In the genomic region with DNA sequence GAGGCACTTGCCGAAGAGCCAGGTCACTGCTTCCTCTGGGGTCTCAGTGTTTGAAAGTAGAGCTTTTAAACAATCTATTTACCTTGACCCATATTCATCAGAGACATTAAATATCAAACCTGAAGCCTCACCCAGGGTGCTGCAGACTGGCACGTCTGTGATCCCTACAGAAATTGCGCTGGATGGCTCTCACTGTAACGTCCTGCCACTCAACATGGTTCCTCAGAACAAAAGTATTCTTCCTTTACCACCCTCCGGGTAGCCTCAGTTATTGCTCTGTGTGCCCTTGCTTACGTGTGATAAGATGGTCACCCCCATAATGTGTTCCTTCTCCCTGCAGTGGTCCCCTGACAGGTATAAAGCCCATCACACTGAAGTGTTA, we compare ENCODE assay signal across 15 cellular contexts.
DNase-seq lines count a peak whose midpoint lies in the region; ATAC-seq, FAIRE-seq and TF ChIP-seq lines count a peak whose summit lies in the region.
"Had no signal": no experiment of that assay in that cellular context is flagged by ENCODE, and none has a peak within 500 bp of the region (broad histone marks: within the 10 kb centered on the region; RNA-seq: fewer than 3 reads in every experiment).

No MANE protein-coding gene starts in this region.

- peaks cover 5 to 15% of the 10 kb centered on the region in 2 donors for H3K36me3 Mint-ChIP-seq in stimulated activated naive B cell treated with anti-CD40 and anti-IgM and Interleukin-4, amounts not matched to agents 10 μg/mL and 1 μg/mL and 100 μg/mL, for 72 hours
- H3K36me3 Mint-ChIP-seq: activated naive CD4-positive, alpha-beta T cell treated with anti-CD3 and anti-CD28 coated beads, Interleukin-2, amount 50 U/mL, for 24 hours had no signal

- TF ChIP-seq EP300 in SK-N-SH (IDR thresholded peaks at IDR 0.05; ENCODE audit: borderline replicate concordance in 1 of 2, low read depth in 1 of 2, low read length in 1 of 2), result no peak
- TF ChIP-seq EP300 in esophagus muscularis mucosa (IDR thresholded peaks at IDR 0.05), result no peak

- DNase-seq in SK-N-SH (no peak), esophagus muscularis mucosa (ENCODE audit: extremely low spot score) (no peak), NCI-H187 treated with DMSO at 0.1 percent for 48 hours (lab: John Stamatoyannopoulos, UW) (no peak), HTR-8/SVneo (ENCODE audit: insufficient read length, low spot score) (no peak)
- no peak for DNase-seq in stimulated activated naive B cell treated with anti-CD40 and anti-IgM and Interleukin-4, amounts not matched to agents 10 μg/mL and 1 μg/mL and 100 μg/mL, for 72 hours
- DNase-seq: 8988T; activated CD4-positive, alpha-beta T cell treated with anti-CD3 and anti-CD28 coated beads, Interleukin-2, amount 50 U/mL, for 1 hour; Caco-2; NCI-H187; thyroid gland had no signal

- FAIRE-seq in HTR-8/SVneo (lab: Jason Lieb, UNC), result no peak
- FAIRE-seq: colon had no signal

- no peak for TF ChIP-seq POLR2A in esophagus muscularis mucosa (IDR thresholded peaks at IDR 0.05; ENCODE audit: low read depth)

- CTCF ChIA-PET in SK-N-SH (lab: Yijun Ruan, JAX), result no interaction called here

- H3K36me3 ChIP-seq in SK-N-SH (replicated peaks in 1 of 2; ENCODE audit: control insufficient read depth in 1 of 2, insufficient read depth in 2 of 2, low read length in 1 of 2) (no peaks in the 10 kb centered on the region), Loucy (ENCODE audit: insufficient read depth, low read length) (no peaks in the 10 kb centered on the region), esophagus muscularis mucosa (no peaks in the 10 kb centered on the region)
- H3K36me3 ChIP-seq: thyroid gland had no signal

- H3K9me3 Mint-ChIP-seq in stimulated activated naive B cell treated with anti-CD40 and anti-IgM and Interleukin-4, amounts not matched to agents 10 μg/mL and 1 μg/mL and 100 μg/mL, for 72 hours, result peaks cover 0 to 3% of the 10 kb centered on the region in 2 donors
- H3K9me3 Mint-ChIP-seq: activated naive CD4-positive, alpha-beta T cell treated with anti-CD3 and anti-CD28 coated beads, Interleukin-2, amount 50 U/mL, for 24 hours had no signal

- H4K20me1 ChIP-seq in SK-N-SH (ENCODE audit: insufficient read depth), result no peaks in the 10 kb centered on the region
- H4K20me1 ChIP-seq in Loucy (ENCODE audit: insufficient read depth, low read length, poor library complexity, severe bottlenecking), result no peaks in the 10 kb centered on the region

- peak overlapping the region; percentile 22; the same call in 1 of the 2 replicates for H3K4me2 ChIP-seq in SK-N-SH
- no peak overlapping the region for H3K4me2 ChIP-seq in Loucy (ENCODE audit: low read depth, low read length, poor library complexity, severe bottlenecking)

- WGBS in SK-N-SH (ENCODE audit: low lambda C conversion rate), result 100% methylated on average over 6 of the region's 6 CpGs
- WGBS in esophagus muscularis mucosa, result 85% methylated on average over 6 of the region's 6 CpGs

- TF ChIP-seq CTCF in SK-N-SH (IDR thresholded peaks at IDR 0.05) (no peak), Loucy (conservative IDR thresholded peaks at IDR 0.05; ENCODE audit: low read length) (no peak), esophagus muscularis mucosa (IDR thresholded peaks at IDR 0.05) (no peak)

- H3K4me1 ChIP-seq in SK-N-SH (ENCODE audit: control insufficient read depth in 1 of 2, insufficient read depth in 2 of 2, low read depth in 1 of 2, low read length in 1 of 2) (peaks cover 3 to 7% of the 10 kb centered on the region in 2 experiments; a peak in 3 of 4 replicates), Loucy (ENCODE audit: insufficient read depth, low read length, poor library complexity, severe bottlenecking) (peaks cover 51% of the 10 kb centered on the region), esophagus muscularis mucosa (peaks cover 16 to 28% (median 25%) of the 10 kb centered on the region in 4 donors)
- H3K4me1 ChIP-seq: Caco-2, thyroid gland had no signal

- POLR2A ChIA-PET in SK-N-SH (lab: Yijun Ruan, JAX), result no interaction called here

- ATAC-seq in SK-N-SH treated with all-trans-retinoic acid at 6 μM for 48 hours (no peak; the same call in 2 of the 3 replicates), GM18517 (IDR thresholded peaks at IDR 0.05; ENCODE audit: unreplicated experiment) (no peak)
- no peak for ATAC-seq in stimulated activated naive B cell treated with anti-CD40 and anti-IgM and Interleukin-4, amounts not matched to agents 10 μg/mL and 1 μg/mL and 100 μg/mL, for 72 hours (replicated peaks)

- H3K27ac ChIP-seq in SK-N-SH (ENCODE audit: low read depth in 2 of 2, low read length in 1 of 2) (peak overlapping the region; percentile 39 to 73; a peak in 3 of 4 replicates), esophagus muscularis mucosa (replicated peaks in 1 of 4) (peak overlapping the region; percentile 62 to 75 (median 66))
- H3K27ac ChIP-seq: thyroid gland had no signal

- no peak overlapping the region for H3K9ac ChIP-seq in SK-N-SH
- no peak overlapping the region for H3K9ac ChIP-seq in Loucy (ENCODE audit: low read depth, low read length, poor library complexity, severe bottlenecking)

- H3K9me2 ChIP-seq in SK-N-SH, result no peaks in the 10 kb centered on the region
- no peaks in the 10 kb centered on the region for H3K9me2 ChIP-seq in Loucy (replicated peaks; ENCODE audit: low read depth, low read length)

- H3K27me3 Mint-ChIP-seq in stimulated activated naive B cell treated with anti-CD40 and anti-IgM and Interleukin-4, amounts not matched to agents 10 μg/mL and 1 μg/mL and 100 μg/mL, for 72 hours, result no peaks in the 10 kb centered on the region
- H3K27me3 Mint-ChIP-seq: activated naive CD4-positive, alpha-beta T cell treated with anti-CD3 and anti-CD28 coated beads, Interleukin-2, amount 50 U/mL, for 24 hours had no signal

- H3K4me3 Mint-ChIP-seq in stimulated activated naive B cell treated with anti-CD40 and anti-IgM and Interleukin-4, amounts not matched to agents 10 μg/mL and 1 μg/mL and 100 μg/mL, for 72 hours, result peak overlapping the region in 1 of 2 donors; percentile 30
- H3K4me3 Mint-ChIP-seq: activated naive CD4-positive, alpha-beta T cell treated with anti-CD3 and anti-CD28 coated beads, Interleukin-2, amount 50 U/mL, for 24 hours had no signal

- peak overlapping the region; percentile 91 for H3K27ac Mint-ChIP-seq in stimulated activated naive B cell treated with anti-CD40 and anti-IgM and Interleukin-4, amounts not matched to agents 10 μg/mL and 1 μg/mL and 100 μg/mL, for 72 hours

- intact Hi-C loops in esophagus muscularis mucosa (cut with DNase I), result loop anchor here (10.0 kb wide), 1 partner anchor 162 kb away; no protein-coding TSS in a partner anchor

- H3K27me3 ChIP-seq in SK-N-SH (ENCODE audit: insufficient read depth) (no peaks in the 10 kb centered on the region), Loucy (ENCODE audit: insufficient read depth, low read length, poor library complexity, severe bottlenecking) (no peaks in the 10 kb centered on the region), esophagus muscularis mucosa (no peaks in the 10 kb centered on the region)
- H3K27me3 ChIP-seq: thyroid gland had no signal

- H3K79me2 ChIP-seq in SK-N-SH (ENCODE audit: insufficient read depth), result no peaks in the 10 kb centered on the region
- no peaks in the 10 kb centered on the region for H3K79me2 ChIP-seq in Loucy (ENCODE audit: insufficient read depth, low read length)

- H3K4me1 Mint-ChIP-seq in stimulated activated naive B cell treated with anti-CD40 and anti-IgM and Interleukin-4, amounts not matched to agents 10 μg/mL and 1 μg/mL and 100 μg/mL, for 72 hours, result peaks cover 30 to 46% of the 10 kb centered on the region in 2 donors

- H3K9me3 ChIP-seq in SK-N-SH (no peaks in the 10 kb centered on the region), Loucy (ENCODE audit: insufficient read depth, low read depth, low read length) (no peaks in the 10 kb centered on the region), esophagus muscularis mucosa (no peaks in the 10 kb centered on the region)
- H3K9me3 ChIP-seq: Caco-2, thyroid gland had no signal

- H3K4me3 ChIP-seq in SK-N-SH (ENCODE audit: low read depth in 2 of 2, low read length in 1 of 2) (no peak overlapping the region), Loucy (ENCODE audit: low read length, poor library complexity, severe bottlenecking) (no peak overlapping the region), esophagus muscularis mucosa (no peak overlapping the region)
- H3K4me3 ChIP-seq: thyroid gland had no signal

- TF ChIP-seq RAD21 in SK-N-SH (IDR thresholded peaks at IDR 0.05; ENCODE audit: low read length), result no peak

- H2AFZ ChIP-seq in SK-N-SH (ENCODE audit: low read depth), result no peak overlapping the region
- peak overlapping the region; percentile 7; the same call in 1 of the 2 replicates for H2AFZ ChIP-seq in Loucy (ENCODE audit: low read length)

- peaks cover 16% of the 10 kb centered on the region for H3F3A ChIP-seq in SK-N-SH (replicated peaks; ENCODE audit: insufficient read depth)
- no peaks in the 10 kb centered on the region for H3F3A ChIP-seq in Loucy (ENCODE audit: low read depth)

TF ChIP-seq in SK-N-SH, 30 proteins besides CTCF, POLR2A, EP300 and RAD21 (continues in another document):
- no peak for TF ChIP-seq JUND (IDR thresholded peaks at IDR 0.05)
- no peak for TF ChIP-seq TEAD4 (IDR thresholded peaks at IDR 0.05; ENCODE audit: borderline replicate concordance, insufficient read depth)
- no peak for TF ChIP-seq EZH2phosphoT487 (IDR thresholded peaks at IDR 0.05; ENCODE audit: borderline replicate concordance, low read depth)
- TF ChIP-seq TCF12 (IDR thresholded peaks at IDR 0.05), result no peak
- TF ChIP-seq MEF2A (IDR thresholded peaks at IDR 0.05; ENCODE audit: borderline replicate concordance, low read depth), result no peak
- no peak for TF ChIP-seq CHD2 (IDR thresholded peaks at IDR 0.05; ENCODE audit: low read length, partially characterized antibody)
- TF ChIP-seq, protein P1, sequence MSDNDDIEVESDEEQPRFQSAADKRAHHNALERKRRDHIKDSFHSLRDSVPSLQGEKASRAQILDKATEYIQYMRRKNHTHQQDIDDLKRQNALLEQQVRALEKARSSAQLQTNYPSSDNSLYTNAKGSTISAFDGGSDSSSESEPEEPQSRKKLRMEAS (IDR thresholded peaks at IDR 0.05; ENCODE audit: low read depth), result no peak
